Comparison of ENCODE assay signal across 32 cellular contexts in the genomic region with DNA sequence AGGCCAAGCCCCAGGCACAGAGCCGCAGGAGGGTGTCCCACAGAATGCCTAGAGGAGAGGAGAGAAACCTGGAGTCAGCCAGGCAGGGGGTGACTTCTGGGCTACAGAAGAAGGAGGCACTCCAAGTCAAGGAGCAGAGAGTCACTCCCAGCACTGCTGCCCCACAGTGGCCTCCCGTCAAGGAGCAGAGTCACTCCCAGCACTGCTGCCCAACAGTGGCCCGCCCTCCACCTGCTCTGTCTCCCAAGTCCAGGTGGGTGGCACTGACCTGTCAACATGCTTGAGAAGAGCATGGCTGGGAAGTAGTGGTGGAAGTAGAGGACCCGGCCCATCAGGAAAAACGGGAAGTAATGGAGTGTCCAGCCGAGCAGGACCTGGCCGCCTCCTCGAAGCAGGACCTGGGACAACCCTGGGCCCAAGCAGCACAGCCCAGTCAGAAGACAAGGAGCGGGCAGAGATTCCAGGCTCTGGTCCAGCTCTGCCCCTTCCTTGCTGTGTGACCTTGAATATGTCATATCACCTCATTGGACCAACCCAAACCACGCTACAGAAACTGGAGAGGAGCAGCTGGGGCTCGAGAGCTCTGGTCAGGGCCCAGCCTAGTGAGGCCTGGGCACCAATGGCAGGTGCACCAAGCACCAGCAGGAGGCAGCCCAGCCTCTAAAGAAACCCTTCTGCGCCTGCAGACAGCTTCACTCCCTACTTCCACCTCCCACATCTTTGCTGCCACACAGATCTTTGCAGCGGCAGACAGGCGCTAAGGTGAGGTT. TPM values are rescaled to one million over a fixed set of nuclear protein-coding genes. Genes with fewer than 3 reads are reported as not detected.
DNase-seq lines count a peak whose midpoint lies in the region; ATAC-seq and TF ChIP-seq lines count a peak whose summit lies in the region.
"Had no signal": no experiment of that assay in that cellular context is flagged by ENCODE, and none has a peak within 500 bp of the region (broad histone marks: within the 10 kb centered on the region; RNA-seq: fewer than 3 reads in every experiment).

No MANE protein-coding gene starts in this region.

- ATAC-seq in HG03039 (IDR thresholded peaks at IDR 0.05; ENCODE audit: unreplicated experiment) (no peak), GM19452 (IDR thresholded peaks at IDR 0.05; ENCODE audit: unreplicated experiment) (no peak)
- ATAC-seq: psoas muscle had no signal

- TF ChIP-seq EP300 in Ishikawa (IDR thresholded peaks at IDR 0.05; ENCODE audit: borderline replicate concordance), result no peak

- H3K9ac ChIP-seq in neuronal stem cell (ENCODE audit: low read depth, low read length, poor library complexity), result peak overlapping the region; percentile 31

- no peak overlapping the region for H3K23ac ChIP-seq in neuronal stem cell (ENCODE audit: low read depth, low read length, poor library complexity)

- H3K4me3 ChIP-seq in neuronal stem cell (ENCODE audit: low read length in 2 of 2), result no peak overlapping the region
- no peak overlapping the region for H3K4me3 ChIP-seq in MG63
- H3K4me3 ChIP-seq: breast epithelium, coronary artery, lung, psoas muscle, stomach, tibial nerve had no signal

- no peak overlapping the region for H3K4me2 ChIP-seq in neuronal stem cell (ENCODE audit: insufficient read depth, low read length, poor library complexity, severe bottlenecking)

- peak; percentile 4; the same call in 1 of the 2 replicates for TF ChIP-seq RAD21 in Ishikawa (IDR thresholded peaks at IDR 0.05; ENCODE audit: low read depth)

- peak; percentile 28 for TF ChIP-seq CTCF in GM12873 (IDR thresholded peaks at IDR 0.05; ENCODE audit: insufficient read depth, low read depth, low read length, missing control alignments)

- H4K8ac ChIP-seq in neuronal stem cell (ENCODE audit: low read depth, low read length), result no peak overlapping the region

- H2BK120ac ChIP-seq in neuronal stem cell (ENCODE audit: low read depth, low read length), result no peak overlapping the region

- H3K79me1 ChIP-seq in neuronal stem cell (ENCODE audit: low read depth, low read length), result no peaks in the 10 kb centered on the region

- no CpG with 5 or more reads among the region's 14 CpGs for WGBS in neuronal stem cell (ENCODE audit: extremely low coverage in 2 of 2, insufficient read length in 2 of 2, insufficient replicate concordance in 1 of 2), 2 donors

- no peak for TF ChIP-seq POLR2A in erythroblast (IDR thresholded peaks at IDR 0.05; ENCODE audit: low read length)

- H3K36me3 ChIP-seq in neuronal stem cell (replicated peaks in 1 of 2; ENCODE audit: control insufficient read depth in 2 of 2, insufficient read depth in 2 of 2, low read length in 2 of 2), result peaks cover 22 to 44% of the 10 kb centered on the region in 2 donors
- no peaks in the 10 kb centered on the region for H3K36me3 ChIP-seq in MG63
- H3K36me3 ChIP-seq: breast epithelium had no signal

- H2BK15ac ChIP-seq in neuronal stem cell (ENCODE audit: low read length), result no peak overlapping the region

- H3K27ac ChIP-seq in neuronal stem cell (replicated peaks; ENCODE audit: low read length), result no peak overlapping the region
- H3K27ac ChIP-seq: breast epithelium, coronary artery, psoas muscle, stomach, tibial nerve had no signal

- peaks cover 2% of the 10 kb centered on the region in 2 donors for H3K9me3 ChIP-seq in neuronal stem cell (replicated peaks in 1 of 2; ENCODE audit: control insufficient read depth in 2 of 2, insufficient read depth in 1 of 2, low read depth in 1 of 2, low read length in 2 of 2)
- H3K9me3 ChIP-seq in MG63, result no peaks in the 10 kb centered on the region
- H3K9me3 ChIP-seq: psoas muscle had no signal

- no peak overlapping the region for H2AFZ ChIP-seq in neuronal stem cell (ENCODE audit: low read length)

- H3K4me1 ChIP-seq in neuronal stem cell (ENCODE audit: control insufficient read depth in 2 of 2, insufficient read depth in 1 of 2, low read depth in 1 of 2, low read length in 2 of 2), result peaks cover 8 to 25% of the 10 kb centered on the region in 2 donors
- H3K4me1 ChIP-seq: breast epithelium, psoas muscle, stomach, tibial nerve had no signal

- H3K27me3 ChIP-seq in neuronal stem cell (ENCODE audit: control insufficient read depth in 3 of 3, insufficient read depth in 3 of 3, low read depth in 1 of 3, low read length in 3 of 3) (no peaks in the 10 kb centered on the region), MG63 (no peaks in the 10 kb centered on the region)
- H3K27me3 ChIP-seq: breast epithelium, stomach, tibial nerve had no signal

- H2AK5ac ChIP-seq in neuronal stem cell (ENCODE audit: low read depth, low read length), result no peak overlapping the region

- no peak overlapping the region for H3K18ac ChIP-seq in neuronal stem cell (ENCODE audit: low read length)

- no peak overlapping the region for H4K91ac ChIP-seq in neuronal stem cell (ENCODE audit: low read depth, low read length, poor library complexity)

- H2BK12ac ChIP-seq in neuronal stem cell (ENCODE audit: low read length), result no peak overlapping the region

- DNase-seq in erythroblast (lab: John Stamatoyannopoulos, UW) (peak; percentile 10 to 14), neuronal stem cell (ENCODE audit: low spot score) (no peak), NCI-H1092 (lab: John Stamatoyannopoulos, UW) (no peak), MG63 (no peak)
- DNase-seq: activated CD4-positive, alpha-beta T cell treated with anti-CD3 and anti-CD28 coated beads for 4 hours; activated naive CD4-positive, alpha-beta T cell treated with anti-CD3 and anti-CD28 coated beads for 36 hours; activated T-cell treated with anti-CD3 and anti-CD28 coated beads, Interleukin-2, amount 50 U/mL, for 48 hours; amniotic stem cell; C1 segment of cervical spinal cord; KBM-7; kidney; MM.1S; NCI-H1694; NCI-H2171; NCI-H524 treated with DMSO at 0.1 percent for 48 hours; psoas muscle; stimulated activated CD8-positive, alpha-beta memory T cell treated with anti-CD3 and anti-CD28 coated beads, Interleukin-4, amount 100 ng/mL, for 48 hours; stomach had no signal

- peak overlapping the region; percentile 27 for H2BK5ac ChIP-seq in neuronal stem cell (ENCODE audit: low read length)

- H3K14ac ChIP-seq in neuronal stem cell (ENCODE audit: low read length), result no peak overlapping the region

- no peak overlapping the region for H3K4ac ChIP-seq in neuronal stem cell (ENCODE audit: low read length)

TF ChIP-seq in Ishikawa, 13 proteins besides CTCF, POLR2A, EP300 and RAD21:
- TF ChIP-seq ZBTB7A (IDR thresholded peaks at IDR 0.05; ENCODE audit: low read depth), result no peak

RNA-seq across cellular contexts. Expression of gene NGB, which starts 7.6 kb away (rescaled TPM):
- polyA plus RNA-seq in neuronal stem cell (2013, experiment 1 of 2), result not detected
- polyA plus RNA-seq in neuronal stem cell (2013, experiment 2 of 2), result not detected
- not detected in 2 replicates for total RNA-seq in MG63 (2014; rRNA removed; shearing (Covaris generic); ENCODE audit: low replicate concordance)
- total RNA-seq: activated CD8-positive, alpha-beta memory T cell treated with anti-CD3 and anti-CD28 coated beads for 36 hours; activated naive CD4-positive, alpha-beta T cell treated with anti-CD3 and anti-CD28 coated beads for 36 hours; breast epithelium; fibroblast of lung; glomerular endothelial cell; kidney; lung; psoas muscle; RPMI7951; SK-MEL-5; T-helper 1 cell treated with Interleukin-12 subunit alpha and Interleukin-12 subunit beta and Interleukin-4 antibody, amounts not matched to agents 30 ng/mL and 1 ng/mL, for 36 hours; tibial nerve had no signal
- polyA plus RNA-seq: fibroblast of lung, lung had no signal

RNA-seq across cellular contexts. Expression of gene POMT2, which starts 42.0 kb away (rescaled TPM):
- 13.9 TPM for polyA plus RNA-seq in neuronal stem cell (2013, experiment 1 of 2)
- polyA plus RNA-seq in neuronal stem cell (2013, experiment 2 of 2), result 13.4 TPM
- 11.5 and 43.4 TPM in 2 replicates for total RNA-seq in MG63 (2014; rRNA removed; shearing (Covaris generic); ENCODE audit: low replicate concordance)

RNA-seq across cellular contexts. Expression of gene GSTZ1, which starts 42.2 kb away (rescaled TPM):
- 26.8 TPM for polyA plus RNA-seq in neuronal stem cell (2013, experiment 1 of 2)
- polyA plus RNA-seq in neuronal stem cell (2013, experiment 2 of 2), result 25.2 TPM
- total RNA-seq in MG63 (2014; rRNA removed; shearing (Covaris generic); ENCODE audit: low replicate concordance), result 27.4 and 33.2 TPM in 2 replicates

Comparison
In these comparisons a context has a peak if more than half of its experiments do, and no peak if none do; other contexts are left out.
1. DNase-seq: peak in erythroblast (2 of 2); none in neuronal stem cell (single experiment), NCI-H1092 (single experiment) and MG63 (single experiment).